17 cellular contexts compared by ENCODE assay signal in genomic region chr2:220393717-220394116, GRCh38.
DNase-seq lines count a peak whose midpoint lies in the region; ATAC-seq and TF ChIP-seq lines count a peak whose summit lies in the region.
"Had no signal": no experiment of that assay in that cellular context is flagged by ENCODE, and none has a peak within 500 bp of the region (broad histone marks: within the 10 kb centered on the region; RNA-seq: fewer than 3 reads in every experiment).

No MANE protein-coding gene starts in this region.

- DNase-seq in NCI-H1105 treated with DMSO at 0.1 percent for 48 hours (lab: John Stamatoyannopoulos, UW) (peak; percentile 48), NCI-H1105 (lab: John Stamatoyannopoulos, UW) (no peak), DMS153 (lab: John Stamatoyannopoulos, UW) (peak; percentile 56), NCI-H526 (lab: John Stamatoyannopoulos, UW) (peak; percentile 61 to 67), SHP77 (lab: John Stamatoyannopoulos, UW) (peak; percentile 16 to 24), vagina (ENCODE audit: extremely low spot score in 2 of 2) (no peak), activated T-cell treated with anti-CD3 and anti-CD28 coated beads for 4 hours (no peak)
- no peak for DNase-seq in activated naive CD8-positive, alpha-beta T cell treated with anti-CD3 and anti-CD28 coated beads, Interleukin-2, amount 50 U/mL, for 24 hours
- DNase-seq: 8988T, KBM-7, NCI-H187, NCI-H524 treated with DMSO at 0.1 percent for 48 hours had no signal

- no peaks in the 10 kb centered on the region for H3K4me1 Mint-ChIP-seq in activated naive CD8-positive, alpha-beta T cell treated with anti-CD3 and anti-CD28 coated beads, Interleukin-2, amount 50 U/mL, for 24 hours
- H3K4me1 Mint-ChIP-seq: CD14-positive monocyte had no signal

- no peak overlapping the region for H3K4me3 ChIP-seq in vagina
- H3K4me3 ChIP-seq: PC-9 had no signal

- no peak for ATAC-seq in activated naive CD8-positive, alpha-beta T cell treated with anti-CD3 and anti-CD28 coated beads, Interleukin-2, amount 50 U/mL, for 24 hours
- ATAC-seq: HepG2 had no signal

- no peak overlapping the region for H3K27ac Mint-ChIP-seq in activated naive CD8-positive, alpha-beta T cell treated with anti-CD3 and anti-CD28 coated beads, Interleukin-2, amount 50 U/mL, for 24 hours
- H3K27ac Mint-ChIP-seq: CD14-positive monocyte, HFFc6 had no signal

- H3K36me3 ChIP-seq in vagina, result no peaks in the 10 kb centered on the region

- H3K9me3 ChIP-seq in vagina, result no peaks in the 10 kb centered on the region

- H3K36me3 Mint-ChIP-seq in activated naive CD8-positive, alpha-beta T cell treated with anti-CD3 and anti-CD28 coated beads, Interleukin-2, amount 50 U/mL, for 24 hours (ENCODE audit: low read depth), result no peaks in the 10 kb centered on the region
- H3K36me3 Mint-ChIP-seq: CD14-positive monocyte had no signal

- intact Hi-C loops in vagina (cut with DNase I), result no loop called here

- no peaks in the 10 kb centered on the region for H3K27me3 Mint-ChIP-seq in activated naive CD8-positive, alpha-beta T cell treated with anti-CD3 and anti-CD28 coated beads, Interleukin-2, amount 50 U/mL, for 24 hours

- no peaks in the 10 kb centered on the region for H3K4me1 ChIP-seq in vagina

- no peak overlapping the region for H3K4me3 Mint-ChIP-seq in activated naive CD8-positive, alpha-beta T cell treated with anti-CD3 and anti-CD28 coated beads, Interleukin-2, amount 50 U/mL, for 24 hours
- H3K4me3 Mint-ChIP-seq: CD14-positive monocyte, HFFc6 had no signal

- TF ChIP-seq CTCF in vagina (IDR thresholded peaks at IDR 0.05), result no peak

- H3K27me3 ChIP-seq in vagina, result no peaks in the 10 kb centered on the region

- H3K9me3 Mint-ChIP-seq in activated naive CD8-positive, alpha-beta T cell treated with anti-CD3 and anti-CD28 coated beads, Interleukin-2, amount 50 U/mL, for 24 hours, result no peaks in the 10 kb centered on the region
- H3K9me3 Mint-ChIP-seq: HFFc6 had no signal

- no peak overlapping the region for H3K27ac ChIP-seq in vagina
- H3K27ac ChIP-seq: PC-9, RWPE1 had no signal

- TF ChIP-seq POLR2A in vagina (IDR thresholded peaks at IDR 0.05), result no peak

Comparison
In these comparisons a context has a peak if more than half of its experiments do, and no peak if none do; other contexts are left out.
1. DNase-seq: peak in NCI-H1105 treated with DMSO at 0.1 percent for 48 hours (single experiment), DMS153 (single experiment), NCI-H526 (2 of 2) and SHP77 (2 of 2); none in NCI-H1105 (single experiment), vagina (0 of 2), activated naive CD8-positive, alpha-beta T cell treated with anti-CD3 and anti-CD28 coated beads, Interleukin-2, amount 50 U/mL, for 24 hours (single experiment) and activated T-cell treated with anti-CD3 and anti-CD28 coated beads for 4 hours (single experiment).